In the genomic region with DNA sequence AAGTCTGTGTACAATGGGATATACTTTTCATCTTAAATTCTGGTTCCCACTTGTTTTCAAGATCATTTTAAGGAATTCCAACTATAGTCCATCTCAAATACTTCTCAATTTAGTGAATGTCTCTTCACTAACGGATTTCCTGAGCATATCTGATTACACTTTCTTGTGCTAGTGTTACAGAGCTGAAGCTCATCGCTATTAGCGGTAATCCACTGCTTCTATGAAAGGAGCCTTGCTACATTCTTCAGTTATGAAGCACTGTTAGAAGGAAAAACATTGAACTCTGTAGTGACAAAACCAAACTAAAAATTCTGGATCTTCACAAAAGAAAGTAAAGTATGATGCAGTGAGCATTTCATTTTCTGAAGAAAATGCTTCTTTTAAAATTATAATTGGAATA, we compare ENCODE assay signal across 17 cellular contexts.
"Had no signal": no experiment of that assay in that cellular context is flagged by ENCODE, and none has a peak within 500 bp of the region (broad histone marks: within the 10 kb centered on the region; RNA-seq: fewer than 3 reads in every experiment).

No MANE protein-coding gene starts in this region.

- DNase-seq: activated CD4-positive, alpha-beta T cell treated with anti-CD3 and anti-CD28 coated beads, Interleukin-2, amount 50 U/mL, for 4 hours; activated gamma-delta T cell treated with Interleukin-2 at 50 U/mL for 16 hours; cerebellar nuclear complex; dermis blood vessel endothelial cell; effector memory CD4-positive, alpha-beta T cell; esophagus squamous epithelium; foreskin keratinocyte; glutamatergic neuron; hypothalamus; left lung; stimulated activated naive CD8-positive, alpha-beta T cell treated with anti-CD3 and anti-CD28 coated beads, Interleukin-15, Interleukin-2, amounts not matched to agents 100 U/mL and 50 U/mL, for 24 hours; uterus had no signal

- H3K4me3 ChIP-seq: breast epithelium, esophagus squamous epithelium, left lung, right atrium auricular region, skin epidermis, tibial nerve, uterus had no signal

- ATAC-seq: activated naive CD4-positive, alpha-beta T cell treated with anti-CD3 and anti-CD28 coated beads, Interleukin-2, amount 50 U/mL, for 72 hours; foreskin keratinocyte; left lung; stimulated activated naive CD8-positive, alpha-beta T cell treated with anti-CD3 and anti-CD28 coated beads, Interleukin-15, Interleukin-2, amounts not matched to agents 100 U/mL and 50 U/mL, for 24 hours had no signal
